14 cellular contexts compared by ENCODE assay signal in the genomic region with DNA sequence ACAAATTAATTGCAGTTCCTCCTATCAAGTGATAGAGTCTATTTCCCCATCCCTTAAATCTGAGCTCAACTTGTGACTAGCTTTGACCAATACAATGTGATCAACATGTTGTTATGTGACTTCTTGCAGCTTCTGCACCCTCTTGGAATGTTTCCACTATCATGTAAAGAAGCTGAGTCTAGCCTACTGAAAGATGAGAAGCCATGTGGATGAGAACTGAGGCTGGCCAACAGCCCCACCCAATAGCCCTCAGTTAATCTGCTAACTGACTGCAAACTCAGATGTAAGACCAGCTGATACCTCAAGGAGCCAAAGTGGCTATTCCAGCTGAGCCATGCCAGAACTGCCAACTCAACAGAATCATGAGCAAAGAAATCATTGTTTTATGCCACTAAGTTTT.
"Had no signal": no experiment of that assay in that cellular context is flagged by ENCODE, and none has a peak within 500 bp of the region (broad histone marks: within the 10 kb centered on the region; RNA-seq: fewer than 3 reads in every experiment).

No MANE protein-coding gene starts in this region.

- H3K4me3 ChIP-seq: ascending aorta, heart left ventricle, left lung, testis had no signal

- H3K27ac ChIP-seq: ascending aorta, heart left ventricle, left lung, testis had no signal

- H3K27me3 ChIP-seq: ascending aorta, heart left ventricle, left lung, testis had no signal

- ATAC-seq: heart left ventricle, left lung, T-cell had no signal

- DNase-seq: activated CD4-positive, alpha-beta memory T cell treated with anti-CD3 and anti-CD28 coated beads for 36 hours; activated gamma-delta T cell treated with Interleukin-2 at 50 U/mL for 16 hours; activated T-cell treated with anti-CD3 and anti-CD28 coated beads, Interleukin-2, amount 50 U/mL, for 48 hours; effector CD8-positive, alpha-beta T cell; foreskin melanocyte; heart left ventricle; islet precursor cell; left lung; nephron progenitor cell; stimulated activated CD4-positive, alpha-beta T cell treated with anti-CD3 and anti-CD28 coated beads, Interleukin-4, amount 100 ng/mL, for 1 hour; T-cell; T1000; testis had no signal

- H3K4me1 ChIP-seq: ascending aorta, heart left ventricle, left lung, testis had no signal

- H3K9me3 ChIP-seq: ascending aorta, heart left ventricle, left lung, testis had no signal
